In the genomic region with DNA sequence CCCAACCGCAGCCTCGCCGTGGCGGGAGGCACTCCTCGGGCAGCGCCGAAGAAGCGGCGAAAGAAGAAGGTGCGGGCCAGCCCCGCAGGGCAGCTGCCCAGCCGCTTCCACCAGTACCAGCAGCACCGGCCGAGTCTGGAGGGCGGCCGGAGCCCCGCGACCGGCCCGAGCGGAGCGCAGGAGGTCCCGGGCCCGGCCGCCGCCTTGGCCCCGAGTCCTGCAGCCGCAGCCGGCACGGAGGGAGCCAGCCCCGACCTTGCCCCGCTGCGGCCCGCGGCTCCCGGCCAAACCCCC, we compare ENCODE assay signal across 8 cellular contexts. TPM values are rescaled to one million over a fixed set of nuclear protein-coding genes. Genes with fewer than 3 reads are reported as not detected.
DNase-seq lines count a peak whose midpoint lies in the region; ATAC-seq and TF ChIP-seq lines count a peak whose summit lies in the region.

No MANE protein-coding gene starts in this region.

- TF ChIP-seq CTCF in AG04449 (IDR thresholded peaks at IDR 0.05; ENCODE audit: insufficient read depth, low read length, missing control alignments) = no peak
- TF ChIP-seq CTCF in Loucy (conservative IDR thresholded peaks at IDR 0.05; ENCODE audit: low read length) = no peak
- TF ChIP-seq CTCF in mucosa of descending colon (IDR thresholded peaks at IDR 0.05) = no peak

- peak overlapping the region; percentile 99 for H3K9ac ChIP-seq in Loucy (ENCODE audit: low read depth, low read length, poor library complexity, severe bottlenecking)

- DNase-seq in AG04449 (ENCODE audit: low read depth, low spot score) = no peak
- peak in 2 of 61 donors; percentile 39 to 48 for DNase-seq in caudate nucleus (lab: John Stamatoyannopoulos, UW)
- DNase-seq in mucosa of descending colon = no peak
- no peak for DNase-seq in SIG-M5 treated with dmso at 0.1 percent for 504 hours (lab: John Stamatoyannopoulos, UW; ENCODE audit: unreplicated experiment)
- DNase-seq in NCI-H510A treated with DMSO at 0.1 percent for 48 hours (lab: John Stamatoyannopoulos, UW) = no peak
- no peak for DNase-seq in AML-193 (lab: John Stamatoyannopoulos, UW)

- H3K9me3 ChIP-seq in Loucy (ENCODE audit: insufficient read depth, low read depth, low read length) (no peaks in the 10 kb centered on the region), mucosa of descending colon (no peaks in the 10 kb centered on the region)

- intact Hi-C loops in mucosa of descending colon (cut with DNase I, micrococcal nuclease) = loop anchor here in 1 of 2 donors (5.0 kb wide), 1 partner anchor 49 kb away; no protein-coding TSS in a partner anchor

- CTCF ChIA-PET in AG04449 (lab: Yijun Ruan, JAX) = interaction anchor here (1.0 to 1.3 kb wide), 2 partner anchors 22 to 99 kb away, joined by 4 to 7 read pairs; no protein-coding TSS in a partner anchor

- peaks cover 51% of the 10 kb centered on the region for H3K79me2 ChIP-seq in Loucy (ENCODE audit: insufficient read depth, low read length)

- ATAC-seq in GM21381 (IDR thresholded peaks at IDR 0.05; ENCODE audit: unreplicated experiment) (peak; percentile 13), mucosa of descending colon (peak; percentile 12)

- peak overlapping the region; percentile 65 for H3K4me2 ChIP-seq in Loucy (ENCODE audit: low read depth, low read length, poor library complexity, severe bottlenecking)

- peak overlapping the region; percentile 100 for H3K27ac ChIP-seq in caudate nucleus (ENCODE audit: low read depth, low read length)

- H3K4me1 ChIP-seq in Loucy (ENCODE audit: insufficient read depth, low read length, poor library complexity, severe bottlenecking) (peaks cover 25% of the 10 kb centered on the region), mucosa of descending colon (ENCODE audit: low read depth) (peaks cover 8% of the 10 kb centered on the region)

- H3K27me3 ChIP-seq in Loucy (ENCODE audit: insufficient read depth, low read length, poor library complexity, severe bottlenecking) = peaks cover 5% of the 10 kb centered on the region

- H3K4me3 ChIP-seq in AG04449 (ENCODE audit: low read depth, low read length) (peak overlapping the region; percentile 94), Loucy (ENCODE audit: low read length, poor library complexity, severe bottlenecking) (peak overlapping the region; percentile 91), mucosa of descending colon (peak overlapping the region; percentile 100)

- H3K36me3 ChIP-seq in Loucy (ENCODE audit: insufficient read depth, low read length) (peaks cover 27% of the 10 kb centered on the region), mucosa of descending colon (ENCODE audit: low read depth) (no peaks in the 10 kb centered on the region)

- POLR2A ChIA-PET in AG04449 (lab: Yijun Ruan, JAX) = interaction anchor here (0.5 to 1.8 kb wide), 5 partner anchors 14 to 269 kb away, joined by 3 to 9 read pairs (median 4); a partner anchor contains a TSS

- H3F3A ChIP-seq in Loucy (ENCODE audit: low read depth) = peaks cover 6% of the 10 kb centered on the region; the same call in 1 of the 2 replicates

- peaks cover 41% of the 10 kb centered on the region for H4K20me1 ChIP-seq in Loucy (ENCODE audit: insufficient read depth, low read length, poor library complexity, severe bottlenecking)

- no peaks in the 10 kb centered on the region for H3K9me2 ChIP-seq in Loucy (replicated peaks; ENCODE audit: low read depth, low read length)

- H2AFZ ChIP-seq in Loucy (ENCODE audit: low read length) = no peak overlapping the region

RNA-seq across cellular contexts. Expression of a gene that starts 0.5 kb away (rescaled TPM):
- 100 to 1,000 TPM in 2 of 3 donors, 10 to 100 TPM in 1; 99.9 to 261 (median 102) TPM for total RNA-seq in mucosa of descending colon

RNA-seq across cellular contexts. Expression of a gene that starts 36.8 kb away (rescaled TPM):
- total RNA-seq in mucosa of descending colon = under 1 TPM in 2 of 3 donors, not detected in 1; 0.12 to 0.51 TPM
